Comparison of ENCODE assay signal across 10 cellular contexts in genomic region chr3:58260261-58260731, GRCh38. TPM values are rescaled to one million over a fixed set of nuclear protein-coding genes. Genes with fewer than 3 reads are reported as not detected.
DNase-seq lines count a peak whose midpoint lies in the region; ATAC-seq and TF ChIP-seq lines count a peak whose summit lies in the region.
"Had no signal": no experiment of that assay in that cellular context is flagged by ENCODE, and none has a peak within 500 bp of the region (broad histone marks: within the 10 kb centered on the region; RNA-seq: fewer than 3 reads in every experiment).

No MANE protein-coding gene starts in this region.

- no peaks in the 10 kb centered on the region for H3K27me3 Mint-ChIP-seq in T-helper 2 cell treated with Interferon-gamma antibody and Interleukin-4, amounts not matched to agents 5 μg/mL and 100 μg/mL, for 36 hours (ENCODE audit: low read depth)

- H3K4me1 ChIP-seq in colonic mucosa, result no peaks in the 10 kb centered on the region
- H3K4me1 ChIP-seq: Peyer's patch had no signal

- no peak for TF ChIP-seq CTCF in fibroblast of villous mesenchyme (IDR thresholded peaks at IDR 0.05; ENCODE audit: insufficient read depth, low read depth, low read length)
- no peak for TF ChIP-seq CTCF in colonic mucosa (IDR thresholded peaks at IDR 0.05)

- H3K27ac Mint-ChIP-seq in T-helper 2 cell treated with Interferon-gamma antibody and Interleukin-4, amounts not matched to agents 5 μg/mL and 100 μg/mL, for 36 hours, result peak overlapping the region; percentile 43

- intact Hi-C loops in colonic mucosa (cut with DNase I), result no loop called here

- H3K4me1 Mint-ChIP-seq in T-helper 2 cell treated with Interferon-gamma antibody and Interleukin-4, amounts not matched to agents 5 μg/mL and 100 μg/mL, for 36 hours (ENCODE audit: low read depth), result peaks cover 14% of the 10 kb centered on the region

- no peaks in the 10 kb centered on the region for H3K9me3 Mint-ChIP-seq in T-helper 2 cell treated with Interferon-gamma antibody and Interleukin-4, amounts not matched to agents 5 μg/mL and 100 μg/mL, for 36 hours

- H3K4me3 ChIP-seq in fibroblast of villous mesenchyme (ENCODE audit: low read depth, low read length) (no peak overlapping the region), colonic mucosa (no peak overlapping the region)
- H3K4me3 ChIP-seq: Peyer's patch had no signal

- DNase-seq in activated T-cell treated with anti-CD3 and anti-CD28 coated beads, Interleukin-2, amount 50 U/mL, for 48 hours, result peak; percentile 39
- DNase-seq in activated T-cell treated with anti-CD3 and anti-CD28 coated beads, Interleukin-2, amount 50 U/mL, for 1 hour, result no peak
- peak; percentile 67 for DNase-seq in T-helper 2 cell treated with Interferon-gamma antibody and Interleukin-4, amounts not matched to agents 5 μg/mL and 100 μg/mL, for 36 hours (ENCODE audit: low spot score)
- DNase-seq in fibroblast of villous mesenchyme (ENCODE audit: low read depth) (peak; percentile 55), colonic mucosa (no peak), NCI-H187 (lab: John Stamatoyannopoulos, UW) (no peak)
- DNase-seq: activated gamma-delta T cell, Peyer's patch had no signal

- peaks cover 17% of the 10 kb centered on the region for H3K36me3 Mint-ChIP-seq in T-helper 2 cell treated with Interferon-gamma antibody and Interleukin-4, amounts not matched to agents 5 μg/mL and 100 μg/mL, for 36 hours (ENCODE audit: low read depth)

- H3K36me3 ChIP-seq in colonic mucosa, result no peaks in the 10 kb centered on the region

- H3K9me3 ChIP-seq in colonic mucosa, result no peaks in the 10 kb centered on the region
- H3K9me3 ChIP-seq: Peyer's patch had no signal

- no peak overlapping the region for H3K9ac ChIP-seq in colonic mucosa (ENCODE audit: low read depth in 2 of 2, low read length in 2 of 2)

- ATAC-seq in GM19035 (IDR thresholded peaks at IDR 0.05; ENCODE audit: unreplicated experiment), result no peak

- H3K27me3 ChIP-seq in colonic mucosa, result no peaks in the 10 kb centered on the region
- H3K27me3 ChIP-seq: Peyer's patch had no signal

- peak overlapping the region; percentile 85 for H3K27ac ChIP-seq in temporal lobe (ENCODE audit: low read depth, low read length)
- no peak overlapping the region for H3K27ac ChIP-seq in colonic mucosa
- H3K27ac ChIP-seq: Peyer's patch had no signal

- no peak overlapping the region for H3K4me3 Mint-ChIP-seq in T-helper 2 cell treated with Interferon-gamma antibody and Interleukin-4, amounts not matched to agents 5 μg/mL and 100 μg/mL, for 36 hours

RNA-seq across cellular contexts. Expression of gene ABHD6, which starts 22.7 kb away (rescaled TPM):
- total RNA-seq in fibroblast of villous mesenchyme, result 7.1 and 9.9 TPM in 2 replicates
- total RNA-seq in temporal lobe, result 21.1 TPM
- 10 to 100 TPM; 16.5 to 24.5 TPM for total RNA-seq in colonic mucosa

RNA-seq across cellular contexts. Expression of gene RPP14, which starts 45.7 kb away (rescaled TPM):
- 14.5 and 16.0 TPM in 2 replicates for total RNA-seq in fibroblast of villous mesenchyme
- total RNA-seq in temporal lobe, result 13.3 TPM
- total RNA-seq in colonic mucosa, result 10 to 100 TPM; 17.8 to 19.5 TPM

RNA-seq across cellular contexts. Expression of gene HTD2, which starts 46.0 kb away (rescaled TPM):
- total RNA-seq in fibroblast of villous mesenchyme (4.2 and 9.9 TPM in 2 replicates), temporal lobe (9.3 TPM), colonic mucosa (10 to 100 TPM in 1 of 2 donors, 1 to 10 TPM in 1; 9.6 to 13.6 TPM)

RNA-seq across cellular contexts. Expression of gene DNASE1L3, which starts 49.5 kb away (rescaled TPM):
- total RNA-seq in fibroblast of villous mesenchyme (not detected in 2 replicates), temporal lobe (0.74 TPM), colonic mucosa (1 to 10 TPM; 2.2 to 6.2 TPM)

Comparison
In these comparisons a context has a peak if more than half of its experiments do, and no peak if none do; other contexts are left out.
1. DNase-seq: peak in activated T-cell treated with anti-CD3 and anti-CD28 coated beads, Interleukin-2, amount 50 U/mL, for 48 hours (2 of 2), T-helper 2 cell treated with Interferon-gamma antibody and Interleukin-4, amounts not matched to agents 5 μg/mL and 100 μg/mL, for 36 hours (single experiment) and fibroblast of villous mesenchyme (single experiment); none in activated T-cell treated with anti-CD3 and anti-CD28 coated beads, Interleukin-2, amount 50 U/mL, for 1 hour (single experiment), colonic mucosa (single experiment) and NCI-H187 (0 of 2).